Comparison of ENCODE assay signal across 7 cellular contexts in genomic region chr14:95463173-95463901, GRCh38. TPM values are rescaled to one million over a fixed set of nuclear protein-coding genes. Genes with fewer than 3 reads are reported as not detected.
A peak's percentile ranks its signal among the peaks of the same experiment; 100 is the strongest.
DNase-seq lines count a peak whose midpoint lies in the region; ATAC-seq and TF ChIP-seq lines count a peak whose summit lies in the region.

No MANE protein-coding gene starts in this region.

- no peaks in the 10 kb centered on the region for H3K9me2 ChIP-seq in PC-9 (ENCODE audit: insufficient read depth)

- no peak overlapping the region for H3K27ac ChIP-seq in PC-9

- H3K9me3 Mint-ChIP-seq in central memory CD8-positive, alpha-beta T cell: no peaks in the 10 kb centered on the region
- H3K9me3 Mint-ChIP-seq in WTC11: no peaks in the 10 kb centered on the region

- no peak overlapping the region for H3K4me2 ChIP-seq in PC-9

- no peaks in the 10 kb centered on the region for H3K27me3 ChIP-seq in PC-9 (ENCODE audit: insufficient read depth, low read depth)

- peak overlapping the region; percentile 50 for H3K4me3 Mint-ChIP-seq in central memory CD8-positive, alpha-beta T cell
- H3K4me3 Mint-ChIP-seq in WTC11: no peak overlapping the region

- DNase-seq in NCI-H1417 treated with DMSO at 0.1 percent for 48 hours (lab: John Stamatoyannopoulos, UW): peak; percentile 91
- DNase-seq in T-helper 1 cell: peak in 3 of 5 donors; percentile 23 to 35 (median 26)
- peak in 1 of 2 donors; percentile 25 for DNase-seq in central memory CD8-positive, alpha-beta T cell (ENCODE audit: low spot score in 2 of 2)
- peak; percentile 29 for DNase-seq in stimulated activated CD8-positive, alpha-beta memory T cell treated with anti-CD3 and anti-CD28 coated beads, Interleukin-4, amount 100 ng/mL, for 48 hours
- DNase-seq in WTC11 (ENCODE audit: low spot score): no peak
- DNase-seq in PC-9: no peak

- H3K4me3 ChIP-seq in PC-9: no peak overlapping the region

- peaks cover 18% of the 10 kb centered on the region for H3K36me3 Mint-ChIP-seq in central memory CD8-positive, alpha-beta T cell (ENCODE audit: insufficient read depth)
- no peaks in the 10 kb centered on the region for H3K36me3 Mint-ChIP-seq in WTC11

- no peak for TF ChIP-seq CTCF in WTC11 (IDR thresholded peaks at IDR 0.05)
- TF ChIP-seq CTCF in PC-9 (conservative IDR thresholded peaks at IDR 0.05): no peak

- H3F3A ChIP-seq in PC-9 (ENCODE audit: insufficient read depth, low read depth): peaks cover 22% of the 10 kb centered on the region; the same call in 1 of the 2 replicates

- no peaks in the 10 kb centered on the region for H3K79me2 ChIP-seq in PC-9 (ENCODE audit: low read depth)

- H3K36me3 ChIP-seq in PC-9 (ENCODE audit: low read depth): no peaks in the 10 kb centered on the region

- H3K4me1 ChIP-seq in PC-9 (replicated peaks; ENCODE audit: insufficient read depth): peaks cover 20% of the 10 kb centered on the region

- no peaks in the 10 kb centered on the region for H3K27me3 Mint-ChIP-seq in central memory CD8-positive, alpha-beta T cell
- peaks cover 8% of the 10 kb centered on the region for H3K27me3 Mint-ChIP-seq in WTC11 (ENCODE audit: low read depth)

- H3K9me3 ChIP-seq in PC-9 (ENCODE audit: insufficient read depth, low read depth): no peaks in the 10 kb centered on the region

- BruUV-seq in PC-9 (replicated peaks; lab: Mats Ljungman, UMichigan): no TSS peak

- CTCF ChIA-PET in WTC11 (lab: Charles Lee) (interaction anchor here (1.0 to 2.1 kb wide), 4 partner anchors 11 to 53 kb away, joined by 3 to 15 read pairs (median 4); partner anchors contain the start of gene SYNE3), PC-9 (lab: Charles Lee) (no interaction called here)

- POLR2A ChIA-PET in WTC11 (lab: Charles Lee): no interaction called here
- POLR2A ChIA-PET in PC-9 (lab: Charles Lee; ENCODE audit: unreplicated experiment): no interaction called here

- H4K20me1 ChIP-seq in PC-9 (ENCODE audit: insufficient read depth): no peaks in the 10 kb centered on the region

- peak; percentile 78 for ATAC-seq in central memory CD8-positive, alpha-beta T cell (replicated peaks; ENCODE audit: extremely low read depth, poor library complexity, severe bottlenecking)
- ATAC-seq in WTC11: no peak
- ATAC-seq in SK-N-SH treated with all-trans-retinoic acid at 6 μM for 48 hours: no peak

- no peak overlapping the region for H2AFZ ChIP-seq in PC-9

- intact Hi-C loops in PC-9 (cut with micrococcal nuclease; ENCODE audit: unreplicated experiment): no loop called here

- H3K4me1 Mint-ChIP-seq in central memory CD8-positive, alpha-beta T cell: peaks cover 46% of the 10 kb centered on the region
- H3K4me1 Mint-ChIP-seq in WTC11: peaks cover 16% of the 10 kb centered on the region

- peak overlapping the region; percentile 84 for H3K27ac Mint-ChIP-seq in central memory CD8-positive, alpha-beta T cell (ENCODE audit: low read depth)
- no peak overlapping the region for H3K27ac Mint-ChIP-seq in WTC11

TF ChIP-seq in WTC11, 78 proteins besides CTCF, POLR2A, EP300 and RAD21:
- no peak for TF ChIP-seq ETV6 (CRISPR knock-in tag; IDR thresholded peaks at IDR 0.05)
- TF ChIP-seq AFF4 (CRISPR knock-in tag; IDR thresholded peaks at IDR 0.05; ENCODE audit: borderline replicate concordance): no peak
- no peak for TF ChIP-seq HMGA2 (CRISPR knock-in tag; IDR thresholded peaks at IDR 0.05)

TF ChIP-seq in SK-N-SH treated with all-trans-retinoic acid at 6 μM for 48 hours, 23 proteins besides CTCF, POLR2A, EP300 and RAD21:
- TF ChIP-seq ZFP30 (CRISPR knock-in tag; IDR thresholded peaks at IDR 0.05): no peak
- no peak for TF ChIP-seq POU6F1 (CRISPR knock-in tag; IDR thresholded peaks at IDR 0.05; ENCODE audit: borderline replicate concordance, low read depth)
- no peak for TF ChIP-seq ISL1 (CRISPR knock-in tag; IDR thresholded peaks at IDR 0.05)
- TF ChIP-seq ZC3H10 (CRISPR knock-in tag; IDR thresholded peaks at IDR 0.05): no peak
- TF ChIP-seq CSDC2 (CRISPR knock-in tag; IDR thresholded peaks at IDR 0.05): no peak
- no peak for TF ChIP-seq TOX (CRISPR knock-in tag; IDR thresholded peaks at IDR 0.05; ENCODE audit: borderline replicate concordance)
- no peak for TF ChIP-seq ZNF565 (CRISPR knock-in tag; conservative IDR thresholded peaks at IDR 0.05; ENCODE audit: low read depth)
- TF ChIP-seq ESRRG (CRISPR knock-in tag; IDR thresholded peaks at IDR 0.05): no peak
TF ChIP-seq in SK-N-SH treated with all-trans-retinoic acid at 6 μM for 48 hours: peak in this region for 0.

RNA-seq across cellular contexts. Expression of gene SYNE3, which starts 53.1 kb away (rescaled TPM):
- 0.21 to 0.34 TPM (median 0.24 TPM) in 3 replicates for total RNA-seq in WTC11 (2021)
- total RNA-seq in PC-9 (2021): 1.5 and 1.9 TPM in 2 replicates

Comparison
In these comparisons a context has a peak if more than half of its experiments do, and no peak if none do; other contexts are left out.
1. DNase-seq: peak in NCI-H1417 treated with DMSO at 0.1 percent for 48 hours (single experiment), T-helper 1 cell (3 of 5) and stimulated activated CD8-positive, alpha-beta memory T cell treated with anti-CD3 and anti-CD28 coated beads, Interleukin-4, amount 100 ng/mL, for 48 hours (single experiment); none in WTC11 (single experiment) and PC-9 (0 of 2).